In the genomic region with DNA sequence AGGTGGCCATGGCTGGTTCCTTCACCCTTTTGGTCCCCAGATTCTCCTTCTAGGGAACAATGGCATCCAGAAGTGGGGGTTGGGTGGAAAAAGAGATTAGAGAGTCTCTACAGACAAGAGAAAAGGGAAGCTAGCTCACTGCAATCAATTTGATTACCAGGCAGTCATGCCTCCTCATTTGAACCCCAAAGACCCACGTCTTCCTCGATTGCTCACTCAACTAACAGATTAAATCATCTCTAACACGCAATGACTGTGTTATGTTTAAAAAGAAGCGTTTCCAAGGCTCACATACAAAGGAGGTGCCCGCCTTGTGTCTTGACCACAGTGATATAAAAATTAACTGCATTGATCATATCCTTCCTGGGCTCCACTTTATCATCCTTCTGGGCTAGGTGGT, we compare ENCODE assay signal across 25 cellular contexts. TPM values are rescaled to one million over a fixed set of nuclear protein-coding genes. Genes with fewer than 3 reads are reported as not detected.
DNase-seq lines count a peak whose midpoint lies in the region; ATAC-seq and FAIRE-seq lines count a peak whose summit lies in the region.
"Had no signal": no experiment of that assay in that cellular context is flagged by ENCODE, and none has a peak within 500 bp of the region (broad histone marks: within the 10 kb centered on the region; RNA-seq: fewer than 3 reads in every experiment).

No MANE protein-coding gene starts in this region.

- FAIRE-seq in RCC 7860 (lab: Jason Lieb, UNC): no peak
- FAIRE-seq: A549, GM19239 had no signal

- ATAC-seq in stimulated activated naive B cell treated with anti-CD40 and anti-IgM and Interleukin-4, amounts not matched to agents 10 μg/mL and 1 μg/mL and 100 μg/mL, for 72 hours (replicated peaks): peak in 1 of 2 donors; percentile 9
- ATAC-seq: activated CD4-positive, CD25-positive, alpha-beta regulatory T cell treated with anti-CD3 and anti-CD28 coated beads, Interleukin-2, amount 50 U/mL, for 24 hours; activated naive CD8-positive, alpha-beta T cell treated with anti-CD3 and anti-CD28 coated beads, Interleukin-2, amount 50 U/mL, for 24 hours; GM23338 had no signal

- intact Hi-C loops in activated CD4-positive, alpha-beta memory T cell treated with anti-CD3 and anti-CD28 coated beads for 36 hours (cut with micrococcal nuclease): no loop called here
- intact Hi-C loops in dendritic cell treated with granulocyte-macrophage colony-stimulating factor and Interleukin-4, amounts not matched to agents 40 ng/mL and 50 ng/mL, for 4 days (cut with micrococcal nuclease): no loop called here

- CTCF ChIA-PET in activated CD4-positive, alpha-beta memory T cell treated with anti-CD3 and anti-CD28 coated beads, Interleukin-2, amount 10 ng/mL, durations not matched to agents 7 days and 5 days (lab: Charles Lee): interaction anchor here (1.0 to 1.5 kb wide), 5 partner anchors 10 to 325 kb away, joined by 3 to 4 read pairs (median 3); no protein-coding TSS in a partner anchor
- CTCF ChIA-PET in activated CD4-positive, alpha-beta memory T cell treated with anti-CD3 and anti-CD28 coated beads for 36 hours (lab: Charles Lee): interaction anchor here (0.7 to 1.6 kb wide), 4 partner anchors 57 to 706 kb away, joined by 3 to 7 read pairs (median 6); no protein-coding TSS in a partner anchor

- H3K36me3 Mint-ChIP-seq in activated CD4-positive, alpha-beta memory T cell treated with anti-CD3 and anti-CD28 coated beads, Interleukin-2, amount 10 ng/mL, durations not matched to agents 7 days and 5 days (ENCODE audit: low read depth): no peaks in the 10 kb centered on the region
- no peaks in the 10 kb centered on the region for H3K36me3 Mint-ChIP-seq in activated CD4-positive, alpha-beta memory T cell treated with anti-CD3 and anti-CD28 coated beads for 36 hours
- no peaks in the 10 kb centered on the region for H3K36me3 Mint-ChIP-seq in dendritic cell treated with granulocyte-macrophage colony-stimulating factor and Interleukin-4, amounts not matched to agents 40 ng/mL and 50 ng/mL, for 4 days (ENCODE audit: low read depth)
- no peaks in the 10 kb centered on the region for H3K36me3 Mint-ChIP-seq in stimulated activated naive B cell treated with anti-CD40 and anti-IgM and Interleukin-4, amounts not matched to agents 10 μg/mL and 1 μg/mL and 100 μg/mL, for 72 hours

- no peak for DNase-seq in activated CD4-positive, alpha-beta memory T cell treated with anti-CD3 and anti-CD28 coated beads, Interleukin-2, amount 10 ng/mL, durations not matched to agents 7 days and 5 days
- no peak for DNase-seq in activated CD4-positive, alpha-beta memory T cell treated with anti-CD3 and anti-CD28 coated beads for 36 hours
- peak; percentile 47 for DNase-seq in RCC 7860 (ENCODE audit: low spot score)
- no peak for DNase-seq in stimulated activated naive B cell treated with anti-CD40 and anti-IgM and Interleukin-4, amounts not matched to agents 10 μg/mL and 1 μg/mL and 100 μg/mL, for 72 hours
- DNase-seq in dermis blood vessel endothelial cell: no peak
- no peak for DNase-seq in stimulated activated CD4-positive, alpha-beta T cell treated with anti-CD3 and anti-CD28 coated beads, Interleukin-2, amount 100 ng/mL, for 24 hours
- DNase-seq in NCI-H146 treated with DMSO at 0.1 percent for 48 hours (lab: John Stamatoyannopoulos, UW; ENCODE audit: unreplicated experiment): no peak
- DNase-seq: activated effector memory CD4-positive, alpha-beta T cell treated with Interleukin-2 at 50 U/mL for 16 hours; activated naive CD8-positive, alpha-beta T cell treated with anti-CD3 and anti-CD28 coated beads, Interleukin-2, amount 50 U/mL, for 24 hours; Caco-2; DND-41; effector CD8-positive, alpha-beta T cell; erythroblast; foreskin keratinocyte; NCI-H1105 treated with DMSO at 0.1 percent for 48 hours; NCI-H446; stimulated activated CD4-positive, alpha-beta T cell treated with anti-CD3 and anti-CD28 coated beads, Interleukin-1b, Interleukin-23, amount 100 ng/mL, for 48 hours; stimulated activated naive CD8-positive, alpha-beta T cell treated with anti-CD3 and anti-CD28 coated beads, Interleukin-15, amount 100 ng/mL, for 72 hours; T-helper 9 cell; tibial artery had no signal

- POLR2A ChIA-PET in activated CD4-positive, alpha-beta memory T cell treated with anti-CD3 and anti-CD28 coated beads, Interleukin-2, amount 10 ng/mL, durations not matched to agents 7 days and 5 days (lab: Charles Lee): interaction anchor here (0.9 to 1.2 kb wide), 2 partner anchors 14 to 56 kb away, joined by 3 read pairs; no protein-coding TSS in a partner anchor
- POLR2A ChIA-PET in activated CD4-positive, alpha-beta memory T cell treated with anti-CD3 and anti-CD28 coated beads for 36 hours (lab: Charles Lee): interaction anchor here (0.6 to 1.0 kb wide), 3 partner anchors 14 to 52 kb away, joined by 3 to 4 read pairs (median 4); no protein-coding TSS in a partner anchor

- H3K4me1 Mint-ChIP-seq in activated CD4-positive, alpha-beta memory T cell treated with anti-CD3 and anti-CD28 coated beads, Interleukin-2, amount 10 ng/mL, durations not matched to agents 7 days and 5 days: peaks cover 41% of the 10 kb centered on the region
- peaks cover 19% of the 10 kb centered on the region for H3K4me1 Mint-ChIP-seq in activated CD4-positive, alpha-beta memory T cell treated with anti-CD3 and anti-CD28 coated beads for 36 hours (ENCODE audit: low read depth)
- peaks cover 44% of the 10 kb centered on the region for H3K4me1 Mint-ChIP-seq in dendritic cell treated with granulocyte-macrophage colony-stimulating factor and Interleukin-4, amounts not matched to agents 40 ng/mL and 50 ng/mL, for 4 days (ENCODE audit: low read depth)
- H3K4me1 Mint-ChIP-seq in stimulated activated naive B cell treated with anti-CD40 and anti-IgM and Interleukin-4, amounts not matched to agents 10 μg/mL and 1 μg/mL and 100 μg/mL, for 72 hours: peaks cover 34 to 41% of the 10 kb centered on the region in 2 donors
- H3K4me1 Mint-ChIP-seq: GM23338 had no signal

- no peak overlapping the region for H3K4me3 Mint-ChIP-seq in activated CD4-positive, alpha-beta memory T cell treated with anti-CD3 and anti-CD28 coated beads, Interleukin-2, amount 10 ng/mL, durations not matched to agents 7 days and 5 days
- H3K4me3 Mint-ChIP-seq in activated CD4-positive, alpha-beta memory T cell treated with anti-CD3 and anti-CD28 coated beads for 36 hours: no peak overlapping the region
- H3K4me3 Mint-ChIP-seq in dendritic cell treated with granulocyte-macrophage colony-stimulating factor and Interleukin-4, amounts not matched to agents 40 ng/mL and 50 ng/mL, for 4 days: no peak overlapping the region
- no peak overlapping the region for H3K4me3 Mint-ChIP-seq in stimulated activated naive B cell treated with anti-CD40 and anti-IgM and Interleukin-4, amounts not matched to agents 10 μg/mL and 1 μg/mL and 100 μg/mL, for 72 hours
- H3K4me3 Mint-ChIP-seq: activated naive CD8-positive, alpha-beta T cell treated with anti-CD3 and anti-CD28 coated beads, Interleukin-2, amount 50 U/mL, for 24 hours; GM23338 had no signal

- peak overlapping the region; percentile 4 for H3K27ac Mint-ChIP-seq in activated CD4-positive, alpha-beta memory T cell treated with anti-CD3 and anti-CD28 coated beads, Interleukin-2, amount 10 ng/mL, durations not matched to agents 7 days and 5 days
- no peak overlapping the region for H3K27ac Mint-ChIP-seq in activated CD4-positive, alpha-beta memory T cell treated with anti-CD3 and anti-CD28 coated beads for 36 hours
- H3K27ac Mint-ChIP-seq in dendritic cell treated with granulocyte-macrophage colony-stimulating factor and Interleukin-4, amounts not matched to agents 40 ng/mL and 50 ng/mL, for 4 days: peak overlapping the region; percentile 63
- H3K27ac Mint-ChIP-seq in stimulated activated naive B cell treated with anti-CD40 and anti-IgM and Interleukin-4, amounts not matched to agents 10 μg/mL and 1 μg/mL and 100 μg/mL, for 72 hours: peak overlapping the region; percentile 78
- H3K27ac Mint-ChIP-seq: GM23338 had no signal

- no peaks in the 10 kb centered on the region for H3K9me3 Mint-ChIP-seq in activated CD4-positive, alpha-beta memory T cell treated with anti-CD3 and anti-CD28 coated beads, Interleukin-2, amount 10 ng/mL, durations not matched to agents 7 days and 5 days
- no peaks in the 10 kb centered on the region for H3K9me3 Mint-ChIP-seq in activated CD4-positive, alpha-beta memory T cell treated with anti-CD3 and anti-CD28 coated beads for 36 hours
- no peaks in the 10 kb centered on the region for H3K9me3 Mint-ChIP-seq in dendritic cell treated with granulocyte-macrophage colony-stimulating factor and Interleukin-4, amounts not matched to agents 40 ng/mL and 50 ng/mL, for 4 days
- H3K9me3 Mint-ChIP-seq in stimulated activated naive B cell treated with anti-CD40 and anti-IgM and Interleukin-4, amounts not matched to agents 10 μg/mL and 1 μg/mL and 100 μg/mL, for 72 hours: no peaks in the 10 kb centered on the region
- H3K9me3 Mint-ChIP-seq: activated naive CD8-positive, alpha-beta T cell treated with anti-CD3 and anti-CD28 coated beads, Interleukin-2, amount 50 U/mL, for 24 hours; GM23338; stimulated activated naive CD8-positive, alpha-beta T cell treated with anti-CD3 and anti-CD28 coated beads, Interleukin-15, amount 100 ng/mL, for 72 hours had no signal

- no peaks in the 10 kb centered on the region for H3K27me3 Mint-ChIP-seq in activated CD4-positive, alpha-beta memory T cell treated with anti-CD3 and anti-CD28 coated beads, Interleukin-2, amount 10 ng/mL, durations not matched to agents 7 days and 5 days
- H3K27me3 Mint-ChIP-seq in activated CD4-positive, alpha-beta memory T cell treated with anti-CD3 and anti-CD28 coated beads for 36 hours: no peaks in the 10 kb centered on the region
- no peaks in the 10 kb centered on the region for H3K27me3 Mint-ChIP-seq in dendritic cell treated with granulocyte-macrophage colony-stimulating factor and Interleukin-4, amounts not matched to agents 40 ng/mL and 50 ng/mL, for 4 days
- no peaks in the 10 kb centered on the region for H3K27me3 Mint-ChIP-seq in stimulated activated naive B cell treated with anti-CD40 and anti-IgM and Interleukin-4, amounts not matched to agents 10 μg/mL and 1 μg/mL and 100 μg/mL, for 72 hours
- H3K27me3 Mint-ChIP-seq: activated naive CD8-positive, alpha-beta T cell treated with anti-CD3 and anti-CD28 coated beads, Interleukin-2, amount 50 U/mL, for 24 hours had no signal

RNA-seq across cellular contexts. Expression of a gene that starts 57.6 kb away (rescaled TPM):
- total RNA-seq in activated CD4-positive, alpha-beta memory T cell treated with anti-CD3 and anti-CD28 coated beads, Interleukin-2, amount 10 ng/mL, durations not matched to agents 7 days and 5 days: 100 to 1,000 TPM; 316 to 318 TPM
- 100 to 1,000 TPM; 188 to 195 TPM for total RNA-seq in activated CD4-positive, alpha-beta memory T cell treated with anti-CD3 and anti-CD28 coated beads for 36 hours
- 7.5 and 16.0 TPM in 2 replicates for total RNA-seq in dermis blood vessel endothelial cell

Comparison
In these comparisons a context has a peak if more than half of its experiments do, and no peak if none do; other contexts are left out.
1. RNA of a gene that starts 57.6 kb away (total RNA-seq): 316 to 318 TPM in activated CD4-positive, alpha-beta memory T cell treated with anti-CD3 and anti-CD28 coated beads, Interleukin-2, amount 10 ng/mL, durations not matched to agents 7 days and 5 days and 188 to 195 TPM in activated CD4-positive, alpha-beta memory T cell treated with anti-CD3 and anti-CD28 coated beads for 36 hours; 7.5 to 16.0 TPM in dermis blood vessel endothelial cell; every median in the first group is over 10 times any median in the second.